In genomic region chr1:181391297-181391905, GRCh38 we compare ENCODE assay signal across 13 cellular contexts.
DNase-seq lines count a peak whose midpoint lies in the region; ATAC-seq lines count a peak whose summit lies in the region.
"Had no signal": no experiment of that assay in that cellular context is flagged by ENCODE, and none has a peak within 500 bp of the region (broad histone marks: within the 10 kb centered on the region; RNA-seq: fewer than 3 reads in every experiment).

No MANE protein-coding gene starts in this region.

- ATAC-seq in HG02840 (IDR thresholded peaks at IDR 0.05; ENCODE audit: low FRiP score, unreplicated experiment) = no peak

- peak; percentile 12 for DNase-seq in Ammon's horn (ENCODE audit: low spot score)
- DNase-seq in DMS153 treated with DMSO at 0.1 percent for 48 hours (lab: John Stamatoyannopoulos, UW; ENCODE audit: unreplicated experiment) = peak; percentile 81
- peak; percentile 46 to 88 (median 74) for DNase-seq in NCI-H1417 (lab: John Stamatoyannopoulos, UW)
- DNase-seq in iPS-NIHi11 (ENCODE audit: low spot score) = peak; percentile 68
- no peak for DNase-seq in stimulated activated CD4-positive, alpha-beta T cell treated with anti-CD3 and anti-CD28 coated beads, Interleukin-2, amount 100 ng/mL, for 24 hours
- DNase-seq in HuH-7.5 (ENCODE audit: low spot score) = no peak
- no peak for DNase-seq in NCI-H524 (lab: John Stamatoyannopoulos, UW)
- DNase-seq: central memory CD4-positive, alpha-beta T cell; MG63; NCI-H526 treated with DMSO at 0.1 percent for 48 hours; SHP77 treated with DMSO at 0.1 percent for 48 hours; stimulated activated naive CD4-positive, alpha-beta T cell treated with Interleukin-2 at 50 U/mL for 16 hours had no signal

Comparison
In these comparisons a context has a peak if more than half of its experiments do, and no peak if none do; other contexts are left out.
1. DNase-seq: peak in Ammon's horn (single experiment), DMS153 treated with DMSO at 0.1 percent for 48 hours (single experiment), NCI-H1417 (3 of 3) and iPS-NIHi11 (single experiment); none in stimulated activated CD4-positive, alpha-beta T cell treated with anti-CD3 and anti-CD28 coated beads, Interleukin-2, amount 100 ng/mL, for 24 hours (0 of 2), HuH-7.5 (single experiment) and NCI-H524 (0 of 2).